ENCODE assay signal across 8 cellular contexts in genomic region chr16:30813821-30814189, GRCh38. TPM values are rescaled to one million over a fixed set of nuclear protein-coding genes. Genes with fewer than 3 reads are reported as not detected.
DNase-seq lines count a peak whose midpoint lies in the region; ATAC-seq and TF ChIP-seq lines count a peak whose summit lies in the region.

No MANE protein-coding gene starts in this region.

- peak overlapping the region; percentile 72 for H3K27ac ChIP-seq in HL-60 (replicated peaks)

- H3K4me3 ChIP-seq in HL-60 (replicated peaks; ENCODE audit: insufficient read depth, low read length) (peak overlapping the region; percentile 22), mucosa of descending colon (peak overlapping the region; percentile 24)

- peak overlapping the region; percentile 75 for H3K27ac Mint-ChIP-seq in Calu3 (ENCODE audit: unreplicated experiment)
- H3K27ac Mint-ChIP-seq in central memory CD8-positive, alpha-beta T cell (ENCODE audit: low read depth), result peak overlapping the region; percentile 87

- H3K9me3 Mint-ChIP-seq in Calu3 (ENCODE audit: low read depth, unreplicated experiment), result no peaks in the 10 kb centered on the region
- no peaks in the 10 kb centered on the region for H3K9me3 Mint-ChIP-seq in central memory CD8-positive, alpha-beta T cell

- peak; percentile 5 for ATAC-seq in central memory CD8-positive, alpha-beta T cell (replicated peaks; ENCODE audit: extremely low read depth, poor library complexity, severe bottlenecking)
- peak; percentile 52 for ATAC-seq in mucosa of descending colon

- TSS peak; percentile 87 for BruUV-seq in Calu3 (replicated peaks; lab: Mats Ljungman, UMichigan)

- H3K9me3 ChIP-seq in mucosa of descending colon, result no peaks in the 10 kb centered on the region

- CTCF ChIA-PET in Calu3 (lab: Charles Lee), result interaction anchor here (0.5 to 2.1 kb wide), 9 partner anchors 9 to 78 kb away, joined by 3 to 12 read pairs (median 3); no protein-coding TSS in a partner anchor

- peaks cover 7% of the 10 kb centered on the region for H3K4me1 Mint-ChIP-seq in Calu3 (ENCODE audit: low read depth, unreplicated experiment)
- peaks cover 12% of the 10 kb centered on the region for H3K4me1 Mint-ChIP-seq in central memory CD8-positive, alpha-beta T cell

- no peak for DNase-seq in Calu3
- no peak for DNase-seq in HL-60 (ENCODE audit: low read depth in 1 of 2, low spot score in 1 of 2)
- DNase-seq in central memory CD8-positive, alpha-beta T cell (ENCODE audit: low spot score in 2 of 2), result no peak
- no peak for DNase-seq in mucosa of descending colon
- no peak for DNase-seq in erythroblast (lab: John Stamatoyannopoulos, UW)
- no peak for DNase-seq in activated CD8-positive, alpha-beta memory T cell treated with anti-CD3 and anti-CD28 coated beads, Interleukin-2, amount 50 U/mL, for 48 hours
- no peak for DNase-seq in NCI-H2107 treated with DMSO at 0.1 percent for 48 hours (lab: John Stamatoyannopoulos, UW; ENCODE audit: unreplicated experiment)
- DNase-seq in dermis blood vessel endothelial cell, result no peak

- peak overlapping the region; percentile 66 for H3K4me3 Mint-ChIP-seq in Calu3 (ENCODE audit: low read depth, unreplicated experiment)
- H3K4me3 Mint-ChIP-seq in central memory CD8-positive, alpha-beta T cell, result peak overlapping the region; percentile 87

- intact Hi-C loops in Calu3 (cut with micrococcal nuclease; ENCODE audit: unreplicated experiment) (no loop called here), mucosa of descending colon (cut with DNase I, micrococcal nuclease) (no loop called here)

- H3K36me3 ChIP-seq in mucosa of descending colon (ENCODE audit: low read depth), result no peaks in the 10 kb centered on the region

- TF ChIP-seq POLR2A in erythroblast (IDR thresholded peaks at IDR 0.05; ENCODE audit: low read length), result no peak

- TF ChIP-seq CTCF in Calu3 (IDR thresholded peaks at IDR 0.05; ENCODE audit: unreplicated experiment) (no peak), HL-60 (IDR thresholded peaks at IDR 0.05; ENCODE audit: insufficient read depth, low read length) (no peak), mucosa of descending colon (IDR thresholded peaks at IDR 0.05) (no peak)

- peaks cover 2% of the 10 kb centered on the region for H3K4me1 ChIP-seq in mucosa of descending colon (ENCODE audit: low read depth)

- H3K27me3 ChIP-seq in HL-60 (ENCODE audit: insufficient read depth, poor library complexity, severe bottlenecking), result no peaks in the 10 kb centered on the region

- no peaks in the 10 kb centered on the region for H3K27me3 Mint-ChIP-seq in Calu3 (ENCODE audit: unreplicated experiment)
- H3K27me3 Mint-ChIP-seq in central memory CD8-positive, alpha-beta T cell, result no peaks in the 10 kb centered on the region

- peaks cover 15% of the 10 kb centered on the region for H3K36me3 Mint-ChIP-seq in Calu3 (ENCODE audit: insufficient read depth, unreplicated experiment)
- H3K36me3 Mint-ChIP-seq in central memory CD8-positive, alpha-beta T cell (ENCODE audit: insufficient read depth), result peaks cover 2% of the 10 kb centered on the region

RNA-seq across cellular contexts. Expression of gene ZNF629, which starts 26.8 kb away (rescaled TPM):
- total RNA-seq in Calu3 (2022), result 29.9 and 32.6 TPM in 2 replicates
- 10 to 100 TPM; 13.4 to 14.9 (median 14.6) TPM for total RNA-seq in mucosa of descending colon
- total RNA-seq in dermis blood vessel endothelial cell, result 6.1 and 8.4 TPM in 2 replicates

RNA-seq across cellular contexts. Expression of gene RNF40, which starts 51.7 kb away (rescaled TPM):
- 130 and 136 TPM in 2 replicates for total RNA-seq in Calu3 (2022)
- 100 to 1,000 TPM in 1 of 3 donors, 10 to 100 TPM in 2; 87.6 to 110 (median 96.3) TPM for total RNA-seq in mucosa of descending colon
- total RNA-seq in dermis blood vessel endothelial cell, result 64.5 and 100 TPM in 2 replicates

RNA-seq across cellular contexts. Expression of gene CFAP119, which starts 51.9 kb away (rescaled TPM):
- total RNA-seq in Calu3 (2022) (13.7 and 13.8 TPM in 2 replicates), mucosa of descending colon (1 to 10 TPM; 4.6 to 5.5 (median 5.1) TPM), dermis blood vessel endothelial cell (0.93 and 1.2 TPM in 2 replicates)
